In the genomic region with DNA sequence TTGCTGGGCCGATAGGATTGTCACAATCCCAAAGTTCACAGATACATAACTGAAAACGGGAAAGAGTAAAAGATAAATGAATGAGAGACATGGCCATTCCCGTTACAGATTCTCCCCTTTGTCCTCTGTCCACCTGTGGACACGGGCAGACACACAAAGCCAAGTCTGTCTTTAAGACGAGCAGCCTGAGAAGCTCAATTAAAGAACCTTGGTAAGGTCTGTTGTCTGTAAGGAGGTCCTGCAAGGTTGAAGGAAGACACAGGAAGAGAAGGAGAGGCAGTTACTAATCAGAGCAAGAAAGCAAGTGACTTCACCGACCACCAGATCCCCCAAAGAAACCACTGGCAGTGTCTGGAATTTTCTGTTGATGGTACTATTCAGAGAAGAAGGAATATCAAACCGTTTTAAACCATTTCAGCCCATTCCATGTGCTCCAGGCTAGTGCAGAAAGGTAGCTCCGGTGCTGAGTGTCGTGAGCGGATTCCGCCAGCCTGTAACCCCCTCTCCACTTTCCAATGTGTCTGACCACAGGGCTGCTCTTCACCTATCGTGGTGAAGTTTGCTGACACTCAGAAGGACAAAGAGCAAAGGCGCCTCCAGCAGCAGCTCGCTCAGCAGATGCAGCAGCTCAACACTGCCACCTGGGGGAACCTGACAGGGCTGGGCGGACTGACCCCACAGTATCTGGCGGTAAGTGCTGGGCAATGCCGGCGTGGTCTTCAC, we compare ENCODE assay signal across 8 cellular contexts.
DNase-seq lines count a peak whose midpoint lies in the region; ATAC-seq, FAIRE-seq and TF ChIP-seq lines count a peak whose summit lies in the region.

No MANE protein-coding gene starts in this region.

- H3K27me3 ChIP-seq in parathyroid adenoma (ENCODE audit: control insufficient read depth, insufficient read depth, low read length) = no peaks in the 10 kb centered on the region
- H3K27me3 ChIP-seq in transverse colon = no peaks in the 10 kb centered on the region

- H3K4me2 ChIP-seq in parathyroid adenoma (ENCODE audit: low read length) = no peak overlapping the region

- H3K36me3 ChIP-seq in parathyroid adenoma (ENCODE audit: control insufficient read depth, insufficient read depth, low read length) (no peaks in the 10 kb centered on the region), transverse colon (peaks cover 0 to 23% (median 2%) of the 10 kb centered on the region in 4 donors)

- DNase-seq in RCC 7860 (ENCODE audit: low spot score) (peak; percentile 32), foreskin melanocyte (peak; percentile 29), transverse colon (peak; percentile 75)
- DNase-seq in activated T-helper 9 cell treated with anti-CD3 and anti-CD28 coated beads, Interleukin-2, amount 50 U/mL, for 16 hours (ENCODE audit: low read depth) = peak; percentile 70

- no peak for TF ChIP-seq POLR2A in transverse colon (IDR thresholded peaks at IDR 0.05)

- no peaks in the 10 kb centered on the region for H3K9me3 ChIP-seq in parathyroid adenoma (ENCODE audit: control insufficient read depth, low read length)
- H3K9me3 ChIP-seq in transverse colon = no peaks in the 10 kb centered on the region

- FAIRE-seq in RCC 7860 (lab: Jason Lieb, UNC) = no peak

- intact Hi-C loops in transverse colon (cut with DNase I; ENCODE audit: low total_unique reads) = no loop called here

- no peak overlapping the region for H3K9ac ChIP-seq in parathyroid adenoma

- TF ChIP-seq CTCF in 22Rv1 (IDR thresholded peaks at IDR 0.05) = peak; percentile 96
- peak; percentile 87 for TF ChIP-seq CTCF in parathyroid adenoma (IDR thresholded peaks at IDR 0.05)
- TF ChIP-seq CTCF in transverse colon (IDR thresholded peaks at IDR 0.05) = peak; percentile 69 to 81 (median 75)

- ATAC-seq in GM18511 (IDR thresholded peaks at IDR 0.05; ENCODE audit: unreplicated experiment) = peak; percentile 44
- ATAC-seq in HG03095 (IDR thresholded peaks at IDR 0.05; ENCODE audit: unreplicated experiment) = peak; percentile 73

- 63 to 68% methylated on average over 4 to 18 of the region's 18 CpGs for WGBS in transverse colon (ENCODE audit: low coverage in 1 of 2), 2 donors

- H3K79me2 ChIP-seq in parathyroid adenoma = no peaks in the 10 kb centered on the region

- H3K4me3 ChIP-seq in parathyroid adenoma (ENCODE audit: low read depth, low read length) = no peak overlapping the region
- no peak overlapping the region for H3K4me3 ChIP-seq in transverse colon

- in situ Hi-C loops in transverse colon (cut with MboI; ENCODE audit: low pct_ligation_motif_present in 1 of 4, low pct_unique_long_range_greater_than_20kb in 1 of 4, low sequenced_read_pairs in 3 of 4) = loop anchor here in 1 of 4 donors (25.0 kb wide), 1 partner anchor 1933 kb away; no protein-coding TSS in a partner anchor

- TF ChIP-seq EP300 in transverse colon (IDR thresholded peaks at IDR 0.05; ENCODE audit: low read depth) = no peak

- H3K4me1 ChIP-seq in parathyroid adenoma (no peaks in the 10 kb centered on the region), transverse colon (peaks cover 0 to 8% (median 0%) of the 10 kb centered on the region in 4 donors)

- H2AFZ ChIP-seq in parathyroid adenoma = no peak overlapping the region

- no peak overlapping the region for H3K27ac ChIP-seq in 22Rv1
- H3K27ac ChIP-seq in parathyroid adenoma = no peak overlapping the region
- no peak overlapping the region for H3K27ac ChIP-seq in transverse colon
